In genomic region chr4:99723555-99724450, GRCh38 we compare ENCODE assay signal across 8 cellular contexts.
DNase-seq lines count a peak whose midpoint lies in the region; ATAC-seq and TF ChIP-seq lines count a peak whose summit lies in the region.

No MANE protein-coding gene starts in this region.

- BruUV-seq in A673 (replicated peaks; lab: Mats Ljungman, UMichigan), result no TSS peak

- TF ChIP-seq EP300 in stomach (IDR thresholded peaks at IDR 0.05), result no peak

- peaks cover 5% of the 10 kb centered on the region for H3K9me3 ChIP-seq in A673 (ENCODE audit: low read depth, low read length, poor library complexity, severe bottlenecking)
- H3K9me3 ChIP-seq in stomach, result no peaks in the 10 kb centered on the region

- H3K27me3 ChIP-seq in A673 (replicated peaks; ENCODE audit: insufficient read depth, low read depth, low read length, poor library complexity) (no peaks in the 10 kb centered on the region), stomach (no peaks in the 10 kb centered on the region)

- no peak for ATAC-seq in HG03439 (IDR thresholded peaks at IDR 0.05; ENCODE audit: unreplicated experiment)

- 5 to 16% (median 9%) methylated on average over 4 of the region's 4 CpGs for WGBS in stomach, 5 donors

- H3K4me1 ChIP-seq in A673 (ENCODE audit: insufficient read depth, low read length, poor library complexity, severe bottlenecking) (peaks cover 4% of the 10 kb centered on the region), stomach (peaks cover 3 to 23% (median 14%) of the 10 kb centered on the region in 4 donors)

- POLR2A ChIA-PET in A673 (lab: Charles Lee; ENCODE audit: low non-redundant PET), result no interaction called here

- no peak for TF ChIP-seq POLR2A in stomach (IDR thresholded peaks at IDR 0.05)

- no peak for TF ChIP-seq CTCF in A673 (conservative IDR thresholded peaks at IDR 0.05; ENCODE audit: low read depth, low read length)
- TF ChIP-seq CTCF in stomach (IDR thresholded peaks at IDR 0.05), result no peak
- no peak for TF ChIP-seq CTCF in GM20000 (IDR thresholded peaks at IDR 0.05; ENCODE audit: extremely low read depth, missing control alignments)
- no peak for TF ChIP-seq CTCF in GM10266 (IDR thresholded peaks at IDR 0.05; ENCODE audit: control insufficient read depth, insufficient read depth, low read depth, missing control alignments)

- CTCF ChIA-PET in A673 (lab: Charles Lee), result no interaction called here

- no peak overlapping the region for H3K27ac ChIP-seq in A673 (ENCODE audit: low read depth, low read length, poor library complexity, severe bottlenecking)
- H3K27ac ChIP-seq in stomach, result peak overlapping the region in 3 of 5 donors; percentile 28 to 69 (median 50)

- intact Hi-C loops in A673 (cut with micrococcal nuclease; ENCODE audit: unreplicated experiment), result no loop called here
- intact Hi-C loops in stomach (cut with DNase I; ENCODE audit: low total_unique reads), result no loop called here

- no peak overlapping the region for H3K4me3 ChIP-seq in A673 (ENCODE audit: low read depth, low read length, poor library complexity, severe bottlenecking)
- no peak overlapping the region for H3K4me3 ChIP-seq in stomach

- DNase-seq in A673 (ENCODE audit: low spot score) (peak; percentile 8), HS-27A (ENCODE audit: low read depth) (peak; percentile 12), anterior cingulate cortex (lab: John Stamatoyannopoulos, UW) (peak in 30 of 58 donors; percentile 1 to 64 (median 10)), inferior parietal cortex (ENCODE audit: extremely low spot score) (peak; percentile 55), stomach (peak; percentile 71), GM20000 (ENCODE audit: low spot score) (no peak), GM10266 (ENCODE audit: extremely low spot score) (no peak)

- no peaks in the 10 kb centered on the region for H3K36me3 ChIP-seq in A673 (ENCODE audit: insufficient read depth, low read length, poor library complexity, severe bottlenecking)
- H3K36me3 ChIP-seq in stomach, result no peaks in the 10 kb centered on the region

Comparison
In these comparisons a context has a peak if more than half of its experiments do, and no peak if none do; other contexts are left out.
1. DNase-seq: peak in A673 (single experiment), HS-27A (single experiment), anterior cingulate cortex (30 of 58), inferior parietal cortex (single experiment) and stomach (single experiment); none in GM20000 (single experiment) and GM10266 (single experiment).